Comparison of ENCODE assay signal across 8 cellular contexts in genomic region chr11:13668102-13668956, GRCh38. TPM values are rescaled to one million over a fixed set of nuclear protein-coding genes. Genes with fewer than 3 reads are reported as not detected.
DNase-seq lines count a peak whose midpoint lies in the region; ATAC-seq and TF ChIP-seq lines count a peak whose summit lies in the region.

A gene with protein sequence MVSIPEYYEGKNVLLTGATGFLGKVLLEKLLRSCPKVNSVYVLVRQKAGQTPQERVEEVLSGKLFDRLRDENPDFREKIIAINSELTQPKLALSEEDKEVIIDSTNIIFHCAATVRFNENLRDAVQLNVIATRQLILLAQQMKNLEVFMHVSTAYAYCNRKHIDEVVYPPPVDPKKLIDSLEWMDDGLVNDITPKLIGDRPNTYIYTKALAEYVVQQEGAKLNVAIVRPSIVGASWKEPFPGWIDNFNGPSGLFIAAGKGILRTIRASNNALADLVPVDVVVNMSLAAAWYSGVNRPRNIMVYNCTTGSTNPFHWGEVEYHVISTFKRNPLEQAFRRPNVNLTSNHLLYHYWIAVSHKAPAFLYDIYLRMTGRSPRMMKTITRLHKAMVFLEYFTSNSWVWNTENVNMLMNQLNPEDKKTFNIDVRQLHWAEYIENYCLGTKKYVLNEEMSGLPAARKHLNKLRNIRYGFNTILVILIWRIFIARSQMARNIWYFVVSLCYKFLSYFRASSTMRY (plus strand): TSS chr11:13668668. CDS start chr11:13694766, 26,098 bp downstream.

- H3K9me3 Mint-ChIP-seq in activated T-helper 2 cell treated with anti-CD3 and anti-CD28 coated beads, Interferon-gamma antibody, Interleukin-2, Interleukin-4, amounts not matched to agents 10 μg/mL and 5 μg/mL and 100 μg/mL, durations not matched to agents 14 hours and 24 hours and 36 hours: no peaks in the 10 kb centered on the region
- H3K9me3 Mint-ChIP-seq in natural killer cell: no peaks in the 10 kb centered on the region

- TF ChIP-seq CTCF in LNCaP clone FGC (IDR thresholded peaks at IDR 0.05; ENCODE audit: control insufficient read depth, extremely low read depth, insufficient read depth): peak; percentile 73
- peak; percentile 77 for TF ChIP-seq CTCF in RWPE1 (conservative IDR thresholded peaks at IDR 0.05; ENCODE audit: low read depth)
- peak; percentile 19 to 38 for TF ChIP-seq CTCF in fibroblast of lung (conservative IDR thresholded peaks at IDR 0.05 in 1 of 2, IDR thresholded peaks at IDR 0.05 in 1 of 2; ENCODE audit: low read depth in 1 of 2, low read length in 2 of 2)
- TF ChIP-seq CTCF in natural killer cell (IDR thresholded peaks at IDR 0.05): peak; percentile 58

- H3K4me3 Mint-ChIP-seq in activated T-helper 2 cell treated with anti-CD3 and anti-CD28 coated beads, Interferon-gamma antibody, Interleukin-2, Interleukin-4, amounts not matched to agents 10 μg/mL and 5 μg/mL and 100 μg/mL, durations not matched to agents 14 hours and 24 hours and 36 hours (ENCODE audit: low read depth): peak within 1 kb of the TSS; percentile 97
- peak within 1 kb of the TSS; percentile 99 for H3K4me3 Mint-ChIP-seq in natural killer cell

- no peaks in the 10 kb centered on the region for H3K36me3 ChIP-seq in fibroblast of lung (ENCODE audit: control insufficient read depth, insufficient read depth, low read length)

- H3K79me2 ChIP-seq in fibroblast of lung (ENCODE audit: control insufficient read depth, insufficient read depth, low read length): peaks cover 44% of the 10 kb centered on the region

- peak within 1 kb of the TSS; percentile 88 for H3K27ac ChIP-seq in RWPE1
- peak within 1 kb of the TSS; percentile 60 for H3K27ac ChIP-seq in fibroblast of lung (ENCODE audit: insufficient read depth, low read length)

- H3K4me3 ChIP-seq in LNCaP clone FGC (ENCODE audit: low read depth, low read length) (peak within 1 kb of the TSS; percentile 74), fibroblast of lung (replicated peaks in 1 of 4; ENCODE audit: control extremely low read depth in 1 of 4, insufficient read depth in 1 of 4, low read depth in 3 of 4, low read length in 4 of 4) (peak within 1 kb of the TSS; percentile 69 to 94 (median 89))

- POLR2A ChIA-PET in RWPE1 (lab: Yijun Ruan, JAX; ENCODE audit: low non-redundant PET): interaction anchor here (0.6 kb wide), 1 partner anchor 452 kb away, joined by 3 read pairs; no protein-coding TSS in a partner anchor

- no peaks in the 10 kb centered on the region for H3K4me1 ChIP-seq in fibroblast of lung (ENCODE audit: control insufficient read depth, extremely low read depth, insufficient read depth, low read length)

- H3K4me1 Mint-ChIP-seq in activated T-helper 2 cell treated with anti-CD3 and anti-CD28 coated beads, Interferon-gamma antibody, Interleukin-2, Interleukin-4, amounts not matched to agents 10 μg/mL and 5 μg/mL and 100 μg/mL, durations not matched to agents 14 hours and 24 hours and 36 hours (ENCODE audit: low read depth): peaks cover 36% of the 10 kb centered on the region
- H3K4me1 Mint-ChIP-seq in natural killer cell: peaks cover 40 to 52% of the 10 kb centered on the region in 2 donors

- H4K20me1 ChIP-seq in fibroblast of lung (ENCODE audit: control insufficient read depth, extremely low read depth, insufficient read depth, low read length): no peaks in the 10 kb centered on the region

- CTCF ChIA-PET in RWPE1 (lab: Yijun Ruan, JAX): interaction anchor here (1.1 kb wide), 1 partner anchor 194 kb away, joined by 4 read pairs; no protein-coding TSS in a partner anchor

- peak within 1 kb of the TSS; percentile 97 for H3K4me2 ChIP-seq in fibroblast of lung (ENCODE audit: extremely low read depth, insufficient read depth, low read length)

- H3K27me3 ChIP-seq in fibroblast of lung (ENCODE audit: control insufficient read depth, insufficient read depth, low read length): no peaks in the 10 kb centered on the region

- intact Hi-C loops in activated T-helper 2 cell treated with anti-CD3 and anti-CD28 coated beads, Interferon-gamma antibody, Interleukin-2, Interleukin-4, amounts not matched to agents 10 μg/mL and 5 μg/mL and 100 μg/mL, durations not matched to agents 14 hours and 24 hours and 36 hours (cut with micrococcal nuclease): loop anchor here (1.0 to 5.0 kb wide), 3 partner anchors 20 to 391 kb away; partner anchors contain the start of genes BMAL1 and BTBD10
- intact Hi-C loops in natural killer cell (cut with micrococcal nuclease): loop anchor here (1.0 to 5.0 kb wide), 4 partner anchors 118 to 391 kb away; partner anchors contain the start of genes BMAL1 and BTBD10

- H3K27me3 Mint-ChIP-seq in activated T-helper 2 cell treated with anti-CD3 and anti-CD28 coated beads, Interferon-gamma antibody, Interleukin-2, Interleukin-4, amounts not matched to agents 10 μg/mL and 5 μg/mL and 100 μg/mL, durations not matched to agents 14 hours and 24 hours and 36 hours (ENCODE audit: low read depth): peaks cover 10% of the 10 kb centered on the region
- H3K27me3 Mint-ChIP-seq in natural killer cell (ENCODE audit: low read depth in 2 of 2): peaks cover 0 to 8% of the 10 kb centered on the region in 2 donors

- H3K27ac Mint-ChIP-seq in activated T-helper 2 cell treated with anti-CD3 and anti-CD28 coated beads, Interferon-gamma antibody, Interleukin-2, Interleukin-4, amounts not matched to agents 10 μg/mL and 5 μg/mL and 100 μg/mL, durations not matched to agents 14 hours and 24 hours and 36 hours: peak within 1 kb of the TSS; percentile 96
- peak within 1 kb of the TSS; percentile 88 to 97 for H3K27ac Mint-ChIP-seq in natural killer cell

- DNase-seq in ELR (ENCODE audit: low read depth) (peak; percentile 98), GOT3 (lab: John Stamatoyannopoulos, UW) (peak; percentile 84), LNCaP clone FGC (ENCODE audit: low read depth) (peak; percentile 98), RWPE1 (ENCODE audit: low spot score) (peak; percentile 97), fibroblast of lung (ENCODE audit: low read depth in 2 of 2) (peak; percentile 99), natural killer cell (peak; percentile 94)
- peak; percentile 96 for DNase-seq in activated T-helper 2 cell treated with anti-CD3 and anti-CD28 coated beads, Interferon-gamma antibody, Interleukin-2, Interleukin-4, amounts not matched to agents 10 μg/mL and 5 μg/mL and 100 μg/mL, durations not matched to agents 14 hours and 24 hours and 36 hours (ENCODE audit: low spot score)
- peak; percentile 98 for DNase-seq in stimulated activated naive CD4-positive, alpha-beta T cell treated with Interleukin-2 at 50 U/mL for 16 hours (lab: John Stamatoyannopoulos, UW)

- peaks cover 34% of the 10 kb centered on the region for H3K36me3 Mint-ChIP-seq in activated T-helper 2 cell treated with anti-CD3 and anti-CD28 coated beads, Interferon-gamma antibody, Interleukin-2, Interleukin-4, amounts not matched to agents 10 μg/mL and 5 μg/mL and 100 μg/mL, durations not matched to agents 14 hours and 24 hours and 36 hours (ENCODE audit: low read depth)
- no peaks in the 10 kb centered on the region for H3K36me3 Mint-ChIP-seq in natural killer cell

- peak within 1 kb of the TSS; percentile 94 for H2AFZ ChIP-seq in fibroblast of lung (ENCODE audit: low read length)

- H3K9me3 ChIP-seq in fibroblast of lung (ENCODE audit: control insufficient read depth, insufficient read depth, low read depth, low read length): no peaks in the 10 kb centered on the region

- peak within 1 kb of the TSS; percentile 72 for H3K9ac ChIP-seq in fibroblast of lung (ENCODE audit: insufficient read depth, low read length)

- peak; percentile 85 to 96 (median 86) for ATAC-seq in natural killer cell

RNA-seq across cellular contexts. Expression of the gene that starts here (rescaled TPM):
- 57.6 and 59.7 TPM in 2 replicates for total RNA-seq in activated T-helper 2 cell treated with anti-CD3 and anti-CD28 coated beads, Interferon-gamma antibody, Interleukin-2, Interleukin-4, amounts not matched to agents 10 μg/mL and 5 μg/mL and 100 μg/mL, durations not matched to agents 14 hours and 24 hours and 36 hours
- total RNA-seq in fibroblast of lung (46.2 and 58.1 TPM in 2 replicates), natural killer cell (10 to 100 TPM; 59.5 to 74.7 (median 74.6) TPM)
- polyA plus RNA-seq in fibroblast of lung: 65.4 and 69.1 TPM in 2 replicates
- polyA plus RNA-seq in fibroblast of lung (2012): 28.0 and 29.5 TPM in 2 replicates
- polyA minus RNA-seq in fibroblast of lung (ENCODE audit: low replicate concordance): 18.6 and 49.3 TPM in 2 replicates

Comparison
In these comparisons a context has a peak if more than half of its experiments do, and no peak if none do; other contexts are left out.
1. Peak in every context shown above with its lines: DNase-seq, ATAC-seq, H3K4me3 ChIP-seq and H3K27ac ChIP-seq.